Comparison of ENCODE assay signal across 8 cellular contexts in genomic region chrX:52574416-52575275, GRCh38. TPM values are rescaled to one million over a fixed set of nuclear protein-coding genes. Genes with fewer than 3 reads are reported as not detected.
DNase-seq lines count a peak whose midpoint lies in the region; ATAC-seq and TF ChIP-seq lines count a peak whose summit lies in the region.

No MANE protein-coding gene starts in this region.

- H3K9ac ChIP-seq in SU-DHL-6 (ENCODE audit: low read length) = no peak overlapping the region

- intact Hi-C loops in naive thymus-derived CD4-positive, alpha-beta T cell (cut with micrococcal nuclease) = loop anchor here in 1 of 2 donors (1.0 kb wide), 2 partner anchors 421 to 519 kb away; no protein-coding TSS in a partner anchor

- ATAC-seq in GM18909 (IDR thresholded peaks at IDR 0.05; ENCODE audit: poor library complexity, unreplicated experiment) (peak; percentile 66), GM21717 (IDR thresholded peaks at IDR 0.05; ENCODE audit: unreplicated experiment) (no peak), GM18520 (IDR thresholded peaks at IDR 0.05; ENCODE audit: unreplicated experiment) (no peak)
- peak; percentile 57 for ATAC-seq in naive thymus-derived CD4-positive, alpha-beta T cell

- H3K4me1 ChIP-seq in naive thymus-derived CD4-positive, alpha-beta T cell (ENCODE audit: control insufficient read depth in 2 of 2, insufficient read depth in 2 of 2, low read length in 2 of 2) = no peaks in the 10 kb centered on the region

- peak; percentile 1 for DNase-seq in COLO668 (lab: John Stamatoyannopoulos, UW; ENCODE audit: unreplicated experiment)
- DNase-seq in NAMALWA (ENCODE audit: low spot score) = peak; percentile 58
- DNase-seq in epithelial cell of proximal tubule (ENCODE audit: low read depth) = no peak
- peak in 6 of 9 donors; percentile 5 to 40 (median 30) for DNase-seq in naive thymus-derived CD4-positive, alpha-beta T cell

- no peak overlapping the region for H3K4me2 ChIP-seq in SU-DHL-6 (ENCODE audit: low read depth, low read length, poor library complexity, severe bottlenecking)

- H4K20me1 ChIP-seq in SU-DHL-6 (ENCODE audit: low read depth, low read length) = no peaks in the 10 kb centered on the region

- H3K27ac Mint-ChIP-seq in naive thymus-derived CD4-positive, alpha-beta T cell = no peak overlapping the region

- no peak overlapping the region for H3K27ac ChIP-seq in SU-DHL-6 (ENCODE audit: low read depth, low read length)
- H3K27ac ChIP-seq in naive thymus-derived CD4-positive, alpha-beta T cell (ENCODE audit: low read depth, low read length) = no peak overlapping the region

- no peaks in the 10 kb centered on the region for H3K36me3 Mint-ChIP-seq in naive thymus-derived CD4-positive, alpha-beta T cell

- no peaks in the 10 kb centered on the region for H3K36me3 ChIP-seq in SU-DHL-6 (ENCODE audit: low read length)
- H3K36me3 ChIP-seq in naive thymus-derived CD4-positive, alpha-beta T cell (ENCODE audit: control insufficient read depth in 2 of 3, insufficient read depth in 3 of 3, low read length in 3 of 3) = no peaks in the 10 kb centered on the region

- H3K9me3 Mint-ChIP-seq in naive thymus-derived CD4-positive, alpha-beta T cell = no peaks in the 10 kb centered on the region

- no peaks in the 10 kb centered on the region for H3K9me2 ChIP-seq in SU-DHL-6 (replicated peaks; ENCODE audit: insufficient read depth, low read length)

- H3K9me3 ChIP-seq in SU-DHL-6 (ENCODE audit: insufficient read depth, low read length) = no peaks in the 10 kb centered on the region
- H3K9me3 ChIP-seq in naive thymus-derived CD4-positive, alpha-beta T cell (ENCODE audit: control insufficient read depth in 2 of 3, low read length in 3 of 3) = no peaks in the 10 kb centered on the region

- no peak overlapping the region for H3K4me3 Mint-ChIP-seq in naive thymus-derived CD4-positive, alpha-beta T cell

- H3F3A ChIP-seq in SU-DHL-6 (ENCODE audit: insufficient read depth) = no peaks in the 10 kb centered on the region

- H3K79me2 ChIP-seq in SU-DHL-6 (ENCODE audit: insufficient read depth, low read length) = no peaks in the 10 kb centered on the region

- no peak overlapping the region for H2AFZ ChIP-seq in SU-DHL-6 (ENCODE audit: low read depth, low read length, severe bottlenecking)

- H3K4me3 ChIP-seq in SU-DHL-6 (ENCODE audit: insufficient read depth, low read length, poor library complexity, severe bottlenecking) (no peak overlapping the region), epithelial cell of proximal tubule (ENCODE audit: low read depth, low read length) (peak overlapping the region; percentile 26)
- no peak overlapping the region for H3K4me3 ChIP-seq in naive thymus-derived CD4-positive, alpha-beta T cell (ENCODE audit: low read length)

- TF ChIP-seq CTCF in SU-DHL-6 (IDR thresholded peaks at IDR 0.05; ENCODE audit: insufficient read depth, low read length, poor library complexity, severe bottlenecking) (peak; percentile 47), epithelial cell of proximal tubule (conservative IDR thresholded peaks at IDR 0.05; ENCODE audit: low read depth, low read length) (peak; percentile 64)

- H3K27me3 Mint-ChIP-seq in naive thymus-derived CD4-positive, alpha-beta T cell = no peaks in the 10 kb centered on the region

- POLR2A ChIA-PET in naive thymus-derived CD4-positive, alpha-beta T cell (lab: Charles Lee) = no interaction called here

- peaks cover 0 to 5% (median 0%) of the 10 kb centered on the region in 7 donors for H3K4me1 Mint-ChIP-seq in naive thymus-derived CD4-positive, alpha-beta T cell

- no peaks in the 10 kb centered on the region for H3K27me3 ChIP-seq in SU-DHL-6 (ENCODE audit: low read length)
- H3K27me3 ChIP-seq in naive thymus-derived CD4-positive, alpha-beta T cell (ENCODE audit: control insufficient read depth in 2 of 2, insufficient read depth in 2 of 2, low read length in 2 of 2) = no peaks in the 10 kb centered on the region

- CTCF ChIA-PET in naive thymus-derived CD4-positive, alpha-beta T cell (lab: Charles Lee) = interaction anchor here (1.1 kb wide), 1 partner anchor 415 kb away, joined by 4 read pairs; no protein-coding TSS in a partner anchor

RNA-seq across cellular contexts. Expression of gene XAGE1B, which starts 57.8 kb away (rescaled TPM):
- not detected in 2 replicates for total RNA-seq in epithelial cell of proximal tubule
- not detected for total RNA-seq in naive thymus-derived CD4-positive, alpha-beta T cell
- polyA plus RNA-seq in naive thymus-derived CD4-positive, alpha-beta T cell = not detected

Comparison
In these comparisons a context has a peak if more than half of its experiments do, and no peak if none do; other contexts are left out.
1. ATAC-seq: peak in GM18909 (single experiment) and naive thymus-derived CD4-positive, alpha-beta T cell (single experiment); none in GM21717 (single experiment) and GM18520 (single experiment).